Comparison of ENCODE assay signal across 8 cellular contexts in genomic region chr11:88337342-88338222, GRCh38. TPM values are rescaled to one million over a fixed set of nuclear protein-coding genes. Genes with fewer than 3 reads are reported as not detected.
DNase-seq lines count a peak whose midpoint lies in the region; ATAC-seq and TF ChIP-seq lines count a peak whose summit lies in the region.

Gene CTSC, minus strand, starts transcription at chr11:88337736. Its CDS starts 64 bp downstream, at chr11:88337672.

- H3K27ac Mint-ChIP-seq in activated CD4-positive, alpha-beta memory T cell treated with anti-CD3 and anti-CD28 coated beads for 36 hours: peak within 1 kb of the TSS; percentile 95

- DNase-seq in C1 segment of cervical spinal cord (lab: John Stamatoyannopoulos, UW) (peak in 11 of 14 donors; percentile 14 to 66 (median 47)), NCI-H82 treated with DMSO at 0.1 percent for 48 hours (lab: John Stamatoyannopoulos, UW; ENCODE audit: unreplicated experiment) (peak; percentile 65), lung (ENCODE audit: low spot score) (peak; percentile 95)
- peak; percentile 95 for DNase-seq in activated CD4-positive, alpha-beta memory T cell treated with anti-CD3 and anti-CD28 coated beads for 36 hours
- DNase-seq in stimulated activated CD4-positive, alpha-beta T cell treated with anti-CD3 and anti-CD28 coated beads, TNF-alpha, amount 100 ng/mL, for 4 hours (ENCODE audit: low read depth in 3 of 3): peak; percentile 77 to 83 (median 80)

- CTCF ChIA-PET in activated CD4-positive, alpha-beta memory T cell treated with anti-CD3 and anti-CD28 coated beads for 36 hours (lab: Charles Lee): interaction anchor here (0.6 to 2.1 kb wide), 3 partner anchors 20 to 206 kb away, joined by 4 to 11 read pairs (median 4); no protein-coding TSS in a partner anchor

- H3K36me3 ChIP-seq in ectodermal cell (ENCODE audit: control insufficient read depth, insufficient read depth, low read length): no peaks in the 10 kb centered on the region
- H3K36me3 ChIP-seq in lung (ENCODE audit: control insufficient read depth in 2 of 2, insufficient read depth in 2 of 2, low read length in 2 of 2): no peaks in the 10 kb centered on the region

- intact Hi-C loops in activated CD4-positive, alpha-beta memory T cell treated with anti-CD3 and anti-CD28 coated beads for 36 hours (cut with micrococcal nuclease): loop anchor here (1.0 to 10.0 kb wide), 10 partner anchors 10 to 1887 kb away; partner anchors contain the start of genes CHORDC1, PRSS23 and TMEM135

- H3K9me3 ChIP-seq in ectodermal cell (ENCODE audit: control insufficient read depth, low read length) (no peaks in the 10 kb centered on the region), lung (ENCODE audit: control insufficient read depth in 2 of 2, insufficient read depth in 1 of 2, low read length in 1 of 2) (no peaks in the 10 kb centered on the region)

- H3K4me1 ChIP-seq in ectodermal cell (ENCODE audit: control insufficient read depth, insufficient read depth, low read length) (peaks cover 8% of the 10 kb centered on the region), lung (ENCODE audit: control insufficient read depth in 2 of 2, insufficient read depth in 2 of 2, low read length in 2 of 2) (peaks cover 0 to 6% of the 10 kb centered on the region in 2 donors)

- H3K36me3 Mint-ChIP-seq in activated CD4-positive, alpha-beta memory T cell treated with anti-CD3 and anti-CD28 coated beads for 36 hours: peaks cover 21% of the 10 kb centered on the region

- peak within 1 kb of the TSS; percentile 64 for H3K27ac ChIP-seq in ectodermal cell (ENCODE audit: insufficient read depth, low read depth, low read length, poor library complexity, severe bottlenecking)
- peak within 1 kb of the TSS; percentile 36 to 98 for H3K27ac ChIP-seq in lung (ENCODE audit: low read depth in 1 of 2, low read length in 1 of 2)

- no peaks in the 10 kb centered on the region for H3K27me3 Mint-ChIP-seq in activated CD4-positive, alpha-beta memory T cell treated with anti-CD3 and anti-CD28 coated beads for 36 hours

- peak within 1 kb of the TSS; percentile 97 for H3K4me3 Mint-ChIP-seq in activated CD4-positive, alpha-beta memory T cell treated with anti-CD3 and anti-CD28 coated beads for 36 hours

- POLR2A ChIA-PET in activated CD4-positive, alpha-beta memory T cell treated with anti-CD3 and anti-CD28 coated beads for 36 hours (lab: Charles Lee): interaction anchor here (0.6 to 6.2 kb wide), 10 partner anchors 11 to 125 kb away, joined by 3 to 92 read pairs (median 4); no protein-coding TSS in a partner anchor

- H3K27me3 ChIP-seq in ectodermal cell (ENCODE audit: control insufficient read depth, insufficient read depth, low read length, poor library complexity, severe bottlenecking) (no peaks in the 10 kb centered on the region), lung (ENCODE audit: control insufficient read depth, insufficient read depth) (no peaks in the 10 kb centered on the region)

- peaks cover 38% of the 10 kb centered on the region for H3K4me1 Mint-ChIP-seq in activated CD4-positive, alpha-beta memory T cell treated with anti-CD3 and anti-CD28 coated beads for 36 hours (ENCODE audit: low read depth)

- WGBS in ectodermal cell, 2 experiments: 0% methylated on average over 57 of the region's 57 CpGs
- WGBS in lung, 2 donors: 1 to 2% methylated on average over 56 to 57 of the region's 57 CpGs

- no peaks in the 10 kb centered on the region for H3K9me3 Mint-ChIP-seq in activated CD4-positive, alpha-beta memory T cell treated with anti-CD3 and anti-CD28 coated beads for 36 hours

- TF ChIP-seq CTCF in lung (IDR thresholded peaks at IDR 0.05; ENCODE audit: control extremely low read depth, extremely low read depth): no peak

- ATAC-seq in GM19351 (IDR thresholded peaks at IDR 0.05; ENCODE audit: unreplicated experiment) (peak; percentile 83), HG03469 (IDR thresholded peaks at IDR 0.05; ENCODE audit: unreplicated experiment) (peak; percentile 86), lung (ENCODE audit: insufficient read depth, low FRiP score) (peak; percentile 94)

- H3K4me3 ChIP-seq in ectodermal cell (ENCODE audit: insufficient read depth, low read depth, low read length) (peak within 1 kb of the TSS; percentile 70), lung (peak within 1 kb of the TSS; percentile 80)

RNA-seq across cellular contexts. Expression of gene CTSC, which starts in this region (rescaled TPM):
- total RNA-seq in activated CD4-positive, alpha-beta memory T cell treated with anti-CD3 and anti-CD28 coated beads for 36 hours: 10 to 100 TPM; 66.5 to 70.7 TPM
- polyA plus RNA-seq in ectodermal cell (2013, experiment 1 of 4): 129 TPM
- 113 TPM for polyA plus RNA-seq in ectodermal cell (2013, experiment 2 of 4)
- 101 TPM for polyA plus RNA-seq in ectodermal cell (2013, experiment 3 of 4)
- polyA plus RNA-seq in ectodermal cell (2013, experiment 4 of 4): 105 TPM
- 100 to 1,000 TPM in 1 of 2 donors, 10 to 100 TPM in 1; 87.1 to 304 TPM for total RNA-seq in lung
- polyA plus RNA-seq in lung: 100 to 1,000 TPM; 137 to 363 TPM

Comparison
In these comparisons a context has a peak if more than half of its experiments do, and no peak if none do; other contexts are left out.
1. Peak in every context shown above with its lines: DNase-seq, ATAC-seq, H3K4me3 ChIP-seq and H3K27ac ChIP-seq.